ENCODE assay signal across 4 cellular contexts in the genomic region with DNA sequence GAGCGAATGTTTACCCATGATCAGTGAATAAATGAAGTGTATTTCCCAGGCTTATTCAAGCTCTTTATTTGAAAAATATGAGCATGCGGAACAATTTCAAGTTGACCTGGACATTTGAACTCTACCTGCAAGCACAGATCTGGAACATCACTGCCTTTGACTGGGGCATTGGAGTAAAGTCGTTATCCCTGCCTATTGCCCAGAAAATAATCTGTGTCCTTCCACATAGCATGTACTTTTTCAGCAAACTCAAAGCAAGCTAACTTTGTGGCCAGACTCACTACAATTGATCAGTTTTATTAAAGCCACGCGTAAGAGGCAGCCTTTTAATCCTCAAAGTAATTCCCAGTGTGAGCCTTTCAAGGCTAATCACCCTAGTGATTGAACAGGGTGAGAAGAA.
"Had no signal": no experiment of that assay in that cellular context is flagged by ENCODE, and none has a peak within 500 bp of the region (broad histone marks: within the 10 kb centered on the region; RNA-seq: fewer than 3 reads in every experiment).

No MANE protein-coding gene starts in this region.

- FAIRE-seq: G401.6, GM12892 had no signal

- H3K4me3 ChIP-seq: GM12878 had no signal

- DNase-seq: GF-D8 had no signal
